Comparison of ENCODE assay signal across 2 cellular contexts in genomic region chr4:99855677-99856076, GRCh38.
TF ChIP-seq lines count a peak whose summit lies in the region.

No MANE protein-coding gene starts in this region.

TF ChIP-seq in GM12878, 131 proteins besides CTCF, POLR2A, EP300 and RAD21:
- no peak for TF ChIP-seq ZNF384 (IDR thresholded peaks at IDR 0.05; ENCODE audit: borderline replicate concordance, low read depth, low read length)
- no peak for TF ChIP-seq USF2 (IDR thresholded peaks at IDR 0.05; ENCODE audit: borderline replicate concordance, low read depth, low read length)
- TF ChIP-seq SPI1 (IDR thresholded peaks at IDR 0.05; ENCODE audit: borderline replicate concordance, insufficient read depth, low read depth, low read length): no peak
- no peak for TF ChIP-seq RCOR1 (conservative IDR thresholded peaks at IDR 0.05; ENCODE audit: low read depth, low read length)
- TF ChIP-seq YY1 (IDR thresholded peaks at IDR 0.05; ENCODE audit: low read depth, low read length): peak; percentile 30; the same call in 1 of the 2 replicates
- no peak for TF ChIP-seq MTA2 (IDR thresholded peaks at IDR 0.05; ENCODE audit: low read depth)
- TF ChIP-seq MEF2A (IDR thresholded peaks at IDR 0.05; ENCODE audit: insufficient read depth, low read depth, low read length): 0 out of 2 replicates have a peak, but pooled peaks have one; percentile 40
- TF ChIP-seq POLR2AphosphoS2 (IDR thresholded peaks at IDR 0.05; ENCODE audit: low read depth, low read length): no peak
- TF ChIP-seq HDAC6 (IDR thresholded peaks at IDR 0.05; ENCODE audit: unreplicated experiment): no peak
- no peak for TF ChIP-seq IRF3 (IDR thresholded peaks at IDR 0.05)
- peak; percentile 22; the same call in 1 of the 2 replicates for TF ChIP-seq NFIC (IDR thresholded peaks at IDR 0.05; ENCODE audit: low read depth, low read length)
- no peak for TF ChIP-seq ZNF687 (IDR thresholded peaks at IDR 0.05)
- peak; percentile 28; the same call in 1 of the 2 replicates for TF ChIP-seq ATF2 (IDR thresholded peaks at IDR 0.05; ENCODE audit: low read length)

TF ChIP-seq in SK-N-SH, 30 proteins besides CTCF, POLR2A, EP300 and RAD21:
- TF ChIP-seq SMC3 (IDR thresholded peaks at IDR 0.05; ENCODE audit: low read depth, low read length): no peak
- TF ChIP-seq RFX5 (IDR thresholded peaks at IDR 0.05; ENCODE audit: low read length): no peak
- TF ChIP-seq USF1 (IDR thresholded peaks at IDR 0.05; ENCODE audit: borderline replicate concordance, low read depth): no peak
- TF ChIP-seq RXRA (IDR thresholded peaks at IDR 0.05; ENCODE audit: borderline replicate concordance, low read depth): no peak
- TF ChIP-seq TEAD4 (IDR thresholded peaks at IDR 0.05; ENCODE audit: borderline replicate concordance, insufficient read depth): no peak
- TF ChIP-seq NRF1 (IDR thresholded peaks at IDR 0.05; ENCODE audit: low read depth, low read length): no peak
- no peak for TF ChIP-seq TCF12 (IDR thresholded peaks at IDR 0.05)
- TF ChIP-seq JUND (IDR thresholded peaks at IDR 0.05): no peak
- no peak for TF ChIP-seq SIN3A (IDR thresholded peaks at IDR 0.05; ENCODE audit: borderline replicate concordance, low read depth, low read length)
- no peak for TF ChIP-seq GABPA (IDR thresholded peaks at IDR 0.05; ENCODE audit: low read depth)
- no peak for TF ChIP-seq RCOR1 (IDR thresholded peaks at IDR 0.05; ENCODE audit: low read length)
